12 cellular contexts compared by ENCODE assay signal in genomic region chr7:124768525-124768924, GRCh38.
A peak's percentile ranks its signal among the peaks of the same experiment; 100 is the strongest.
DNase-seq lines count a peak whose midpoint lies in the region.
"Had no signal": no experiment of that assay in that cellular context is flagged by ENCODE, and none has a peak within 500 bp of the region (broad histone marks: within the 10 kb centered on the region; RNA-seq: fewer than 3 reads in every experiment).

No MANE protein-coding gene starts in this region.

- DNase-seq in DMS 273 (lab: John Stamatoyannopoulos, UW; ENCODE audit: unreplicated experiment) (peak; percentile 9), DMS 273 treated with DMSO at 0.1 percent for 48 hours (lab: John Stamatoyannopoulos, UW) (no peak), NCI-H82 (lab: John Stamatoyannopoulos, UW) (peak; percentile 4), NCI-H82 treated with DMSO at 0.1 percent for 48 hours (lab: John Stamatoyannopoulos, UW; ENCODE audit: unreplicated experiment) (no peak)
- no peak for DNase-seq in stimulated activated CD4-positive, alpha-beta T cell treated with anti-CD3 and anti-CD28 coated beads, Interleukin-2, amount 100 ng/mL, for 48 hours
- DNase-seq: AML-193; Caco-2; Calu3; CD4-positive, alpha-beta T cell; CD8-positive, alpha-beta T cell; DMS79 treated with DMSO at 0.1 percent for 48 hours; GF-D8 had no signal

Comparison
In these comparisons a context has a peak if more than half of its experiments do, and no peak if none do; other contexts are left out.
1. DNase-seq: peak in DMS 273 (single experiment) and NCI-H82 (single experiment); none in DMS 273 treated with DMSO at 0.1 percent for 48 hours (single experiment), NCI-H82 treated with DMSO at 0.1 percent for 48 hours (single experiment) and stimulated activated CD4-positive, alpha-beta T cell treated with anti-CD3 and anti-CD28 coated beads, Interleukin-2, amount 100 ng/mL, for 48 hours (0 of 2).